In the genomic region with DNA sequence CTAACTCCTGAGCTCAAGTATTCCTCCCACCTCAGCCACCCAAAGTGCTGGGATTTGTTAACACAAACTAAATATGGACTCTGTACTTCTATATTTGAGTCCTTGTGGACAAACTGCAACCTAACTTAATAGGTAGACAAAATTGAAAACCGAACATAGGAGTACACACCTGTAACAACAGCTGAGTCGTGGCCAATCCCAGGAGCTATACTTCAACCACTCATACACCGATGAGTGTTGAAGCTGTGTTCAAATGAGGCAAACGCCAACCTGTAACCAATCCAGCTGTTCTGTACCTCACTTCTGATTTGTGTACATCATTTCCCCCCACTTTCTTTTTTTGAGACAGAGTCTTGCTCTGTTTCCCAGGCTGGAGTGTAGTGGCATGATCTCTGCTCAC, we compare ENCODE assay signal across 26 cellular contexts.
"Had no signal": no experiment of that assay in that cellular context is flagged by ENCODE, and none has a peak within 500 bp of the region (broad histone marks: within the 10 kb centered on the region; RNA-seq: fewer than 3 reads in every experiment).

No MANE protein-coding gene starts in this region.

- H3K27ac ChIP-seq: coronary artery, esophagus squamous epithelium, heart right ventricle, left lung, ovary, psoas muscle, spleen, thoracic aorta, tibial nerve, upper lobe of left lung had no signal

- H3K4me3 Mint-ChIP-seq: mesothelial cell of epicardium; stimulated activated naive B cell treated with anti-CD40 and anti-IgM and Interleukin-4, amounts not matched to agents 10 μg/mL and 1 μg/mL and 100 μg/mL, for 72 hours; stimulated activated naive CD8-positive, alpha-beta T cell treated with anti-CD3 and anti-CD28 coated beads, Interleukin-15, Interleukin-2, amounts not matched to agents 100 ng/mL and 50 ng/mL, for 24 hours had no signal

- H3K36me3 Mint-ChIP-seq: mesothelial cell of epicardium; stimulated activated naive B cell treated with anti-CD40 and anti-IgM and Interleukin-4, amounts not matched to agents 10 μg/mL and 1 μg/mL and 100 μg/mL, for 72 hours had no signal

- H3K4me3 ChIP-seq: coronary artery, esophagus squamous epithelium, heart right ventricle, left lung, ovary, psoas muscle, skin epidermis, spleen, thoracic aorta, tibial nerve, upper lobe of left lung had no signal

- H3K36me3 ChIP-seq: esophagus squamous epithelium, heart right ventricle, left lung, ovary, spleen, thoracic aorta, tibial nerve, upper lobe of left lung had no signal

- H3K27me3 ChIP-seq: esophagus squamous epithelium, left lung, ovary, tibial nerve, upper lobe of left lung had no signal

- H3K27ac Mint-ChIP-seq: mesothelial cell of epicardium; stimulated activated naive B cell treated with anti-CD40 and anti-IgM and Interleukin-4, amounts not matched to agents 10 μg/mL and 1 μg/mL and 100 μg/mL, for 72 hours; stimulated activated naive CD8-positive, alpha-beta T cell treated with anti-CD3 and anti-CD28 coated beads, Interleukin-15, Interleukin-2, amounts not matched to agents 100 ng/mL and 50 ng/mL, for 24 hours had no signal

- DNase-seq: dermis blood vessel endothelial cell; effector memory CD4-positive, alpha-beta T cell; esophagus squamous epithelium; foreskin melanocyte; glutamatergic neuron; heart right ventricle; hippocampal formation; left cardiac atrium; left lung; mesenchymal stem cell; naive thymus-derived CD4-positive, alpha-beta T cell; occipital lobe; ovary; posterior cingulate gyrus; psoas muscle; right cardiac atrium; spleen; stimulated activated CD4-positive, alpha-beta T cell treated with anti-CD3 and anti-CD28 coated beads, Interleukin-4, amount 100 ng/mL, for 4 hours; stimulated activated naive B cell treated with anti-CD40 and anti-IgM and Interleukin-4, amounts not matched to agents 10 μg/mL and 1 μg/mL and 100 μg/mL, for 72 hours; upper lobe of left lung had no signal

- H3K9me3 Mint-ChIP-seq: mesothelial cell of epicardium; stimulated activated naive B cell treated with anti-CD40 and anti-IgM and Interleukin-4, amounts not matched to agents 10 μg/mL and 1 μg/mL and 100 μg/mL, for 72 hours had no signal

- ATAC-seq: heart right ventricle; left cardiac atrium; left lung; naive thymus-derived CD4-positive, alpha-beta T cell; psoas muscle; right cardiac atrium; stimulated activated naive B cell treated with anti-CD40 and anti-IgM and Interleukin-4, amounts not matched to agents 10 μg/mL and 1 μg/mL and 100 μg/mL, for 72 hours had no signal

- H3K9me3 ChIP-seq: esophagus squamous epithelium, heart right ventricle, left lung, ovary, psoas muscle, spleen, thoracic aorta, tibial nerve, upper lobe of left lung had no signal

- H3K4me1 ChIP-seq: esophagus squamous epithelium, heart right ventricle, left lung, psoas muscle, spleen, tibial nerve, upper lobe of left lung had no signal
